8 cellular contexts compared by ENCODE assay signal in genomic region chr2:70516596-70516995, GRCh38. TPM values are rescaled to one million over a fixed set of nuclear protein-coding genes. Genes with fewer than 3 reads are reported as not detected.
DNase-seq lines count a peak whose midpoint lies in the region; ATAC-seq and TF ChIP-seq lines count a peak whose summit lies in the region.

No MANE protein-coding gene starts in this region.

- H3K4me3 ChIP-seq in SK-N-SH (ENCODE audit: low read depth in 2 of 2, low read length in 1 of 2) (no peak overlapping the region), H7 (ENCODE audit: insufficient read depth, low read depth, low read length) (no peak overlapping the region)

- H3K9me3 ChIP-seq in SK-N-SH: no peaks in the 10 kb centered on the region

- H3K4me2 ChIP-seq in SK-N-SH: no peak overlapping the region

- H3K27ac ChIP-seq in SK-N-SH (ENCODE audit: low read depth in 2 of 2, low read length in 1 of 2): no peak overlapping the region

- no peaks in the 10 kb centered on the region for H3F3A ChIP-seq in SK-N-SH (replicated peaks; ENCODE audit: insufficient read depth)

- no peak overlapping the region for H2AFZ ChIP-seq in SK-N-SH (ENCODE audit: low read depth)

- no peak for TF ChIP-seq RAD21 in SK-N-SH (IDR thresholded peaks at IDR 0.05; ENCODE audit: low read length)

- H3K27me3 ChIP-seq in SK-N-SH (ENCODE audit: insufficient read depth) (no peaks in the 10 kb centered on the region; the same call in 1 of the 2 replicates), H7 (ENCODE audit: control insufficient read depth, insufficient read depth, low read length) (peaks cover 1% of the 10 kb centered on the region; the same call in 1 of the 2 replicates)

- no peaks in the 10 kb centered on the region for H4K20me1 ChIP-seq in SK-N-SH (ENCODE audit: insufficient read depth)

- no peak overlapping the region for H3K9ac ChIP-seq in SK-N-SH

- no peaks in the 10 kb centered on the region for H3K4me1 ChIP-seq in SK-N-SH (ENCODE audit: control insufficient read depth in 1 of 2, insufficient read depth in 2 of 2, low read depth in 1 of 2, low read length in 1 of 2)

- ATAC-seq in GM18499 (IDR thresholded peaks at IDR 0.05; ENCODE audit: insufficient read depth, unreplicated experiment): peak; percentile 99
- ATAC-seq in GM21576 (IDR thresholded peaks at IDR 0.05; ENCODE audit: unreplicated experiment): peak; percentile 99
- ATAC-seq in HG03575 (IDR thresholded peaks at IDR 0.05; ENCODE audit: extremely low read depth, insufficient number of reproducible peaks, low FRiP score, unreplicated experiment): peak; percentile 86

- no peaks in the 10 kb centered on the region for H3K79me2 ChIP-seq in SK-N-SH (ENCODE audit: insufficient read depth)

- POLR2A ChIA-PET in SK-N-SH (lab: Yijun Ruan, JAX): no interaction called here

- CTCF ChIA-PET in SK-N-SH (lab: Yijun Ruan, JAX): no interaction called here

- H3K36me3 ChIP-seq in SK-N-SH (replicated peaks in 1 of 2; ENCODE audit: control insufficient read depth in 1 of 2, insufficient read depth in 2 of 2, low read length in 1 of 2) (no peaks in the 10 kb centered on the region), H7 (replicated peaks; ENCODE audit: control insufficient read depth, insufficient read depth, low read length) (no peaks in the 10 kb centered on the region)

- WGBS in SK-N-SH (ENCODE audit: low lambda C conversion rate): 12% methylated on average over 4 of the region's 5 CpGs

- no peaks in the 10 kb centered on the region for H3K9me2 ChIP-seq in SK-N-SH

- no peak for TF ChIP-seq CTCF in SK-N-SH (IDR thresholded peaks at IDR 0.05)

- TF ChIP-seq EP300 in SK-N-SH (IDR thresholded peaks at IDR 0.05; ENCODE audit: borderline replicate concordance in 1 of 2, low read depth in 1 of 2, low read length in 1 of 2): no peak

- DNase-seq in islet precursor cell: peak; percentile 52
- DNase-seq in DMS53 treated with DMSO at 0.1 percent for 48 hours (lab: John Stamatoyannopoulos, UW; ENCODE audit: unreplicated experiment): no peak
- no peak for DNase-seq in SK-N-SH
- no peak for DNase-seq in DMS79 (lab: John Stamatoyannopoulos, UW)
- no peak for DNase-seq in H7

TF ChIP-seq in SK-N-SH, 30 proteins besides CTCF, POLR2A, EP300 and RAD21:
- no peak for TF ChIP-seq NRF1 (IDR thresholded peaks at IDR 0.05; ENCODE audit: low read depth, low read length)
- TF ChIP-seq MEF2A (IDR thresholded peaks at IDR 0.05; ENCODE audit: borderline replicate concordance, low read depth): no peak
- TF ChIP-seq YY1 (IDR thresholded peaks at IDR 0.05; ENCODE audit: low read depth): no peak
- no peak for TF ChIP-seq TEAD4 (IDR thresholded peaks at IDR 0.05; ENCODE audit: borderline replicate concordance, insufficient read depth)
- TF ChIP-seq GATA2 (CRISPR knock-in tag; IDR thresholded peaks at IDR 0.05): no peak
- TF ChIP-seq FOSL2 (IDR thresholded peaks at IDR 0.05; ENCODE audit: borderline replicate concordance, low read depth): no peak
- TF ChIP-seq RFX5 (IDR thresholded peaks at IDR 0.05; ENCODE audit: low read length): no peak
- no peak for TF ChIP-seq GABPA (IDR thresholded peaks at IDR 0.05; ENCODE audit: low read depth)
- no peak for TF ChIP-seq JUND (IDR thresholded peaks at IDR 0.05)
- TF ChIP-seq, protein P1, sequence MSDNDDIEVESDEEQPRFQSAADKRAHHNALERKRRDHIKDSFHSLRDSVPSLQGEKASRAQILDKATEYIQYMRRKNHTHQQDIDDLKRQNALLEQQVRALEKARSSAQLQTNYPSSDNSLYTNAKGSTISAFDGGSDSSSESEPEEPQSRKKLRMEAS (IDR thresholded peaks at IDR 0.05; ENCODE audit: low read depth): no peak
- no peak for TF ChIP-seq SMC3 (IDR thresholded peaks at IDR 0.05; ENCODE audit: low read depth, low read length)
- TF ChIP-seq TAF1 (IDR thresholded peaks at IDR 0.05; ENCODE audit: borderline replicate concordance, low read depth, low read length): no peak

RNA-seq across cellular contexts. Expression of gene TGFA, which starts 37.0 kb away (rescaled TPM):
- polyA plus RNA-seq in SK-N-SH (2012; rRNA removed): not detected in 2 replicates
- 0.01 TPM in 1 of 2 replicates, not detected in the other for polyA plus RNA-seq in SK-N-SH (2012; cell fraction: cytosol; rRNA removed)
- polyA plus RNA-seq in SK-N-SH (2012; cell fraction: nucleus; rRNA removed): not detected in 2 replicates
- total RNA-seq in H7 (2014; rRNA removed; shearing (Covaris generic)): 0.87 and 1.3 TPM in 2 replicates
